ENCODE assay signal across 9 cellular contexts in the genomic region with DNA sequence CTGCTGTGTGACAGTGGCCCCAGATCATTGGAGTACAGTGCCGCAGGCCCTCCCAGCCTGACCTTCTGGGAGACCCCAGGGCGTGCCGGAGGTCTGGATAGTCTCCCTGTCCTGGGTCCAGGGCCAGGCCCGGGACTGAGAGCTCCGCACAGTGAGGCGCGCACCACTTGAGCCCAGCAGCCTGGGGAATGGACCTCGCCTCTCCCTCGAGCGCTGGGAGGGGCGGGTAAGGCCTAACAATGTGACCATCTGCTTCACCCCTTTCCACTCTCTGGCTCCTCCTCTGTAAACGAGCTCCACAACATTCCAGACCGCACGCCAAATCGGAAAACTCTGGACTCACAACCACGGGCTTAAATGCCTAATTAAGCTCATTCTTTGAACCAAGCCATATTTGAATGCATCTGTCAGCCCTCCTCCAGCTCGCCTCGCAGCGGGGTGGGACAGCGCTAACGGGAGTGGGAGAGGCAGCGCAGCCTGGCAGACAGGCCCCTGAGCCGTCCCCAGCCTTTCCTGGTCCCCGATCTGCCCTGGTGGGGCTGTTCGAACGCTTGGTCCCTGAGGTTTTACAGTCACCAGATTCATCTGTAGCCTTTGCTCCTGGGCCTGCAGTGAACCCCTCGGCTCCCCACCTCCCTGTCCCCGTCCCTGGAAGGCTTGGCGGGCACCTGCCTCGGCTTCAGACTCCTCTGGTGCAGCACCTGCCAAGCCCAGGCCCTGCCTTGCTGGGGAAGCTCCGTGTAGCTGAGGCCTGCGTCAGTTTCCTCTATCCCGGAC.
A peak's percentile ranks its signal among the peaks of the same experiment; 100 is the strongest.
DNase-seq lines count a peak whose midpoint lies in the region; ATAC-seq lines count a peak whose summit lies in the region.
"Had no signal": no experiment of that assay in that cellular context is flagged by ENCODE, and none has a peak within 500 bp of the region (broad histone marks: within the 10 kb centered on the region; RNA-seq: fewer than 3 reads in every experiment).

No MANE protein-coding gene starts in this region.

- no peaks in the 10 kb centered on the region for H3K36me3 ChIP-seq in mesodermal cell (ENCODE audit: control insufficient read depth, insufficient read depth, low read length)

- DNase-seq in Ammon's horn (ENCODE audit: low spot score) (peak; percentile 60), NCI-H1436 treated with DMSO at 0.1 percent for 48 hours (lab: John Stamatoyannopoulos, UW) (peak; percentile 44), anterior cingulate cortex (lab: John Stamatoyannopoulos, UW) (peak in 44 of 58 donors; percentile 11 to 79 (median 40)), SW480 (ENCODE audit: low spot score) (no peak), cortex of kidney (lab: John Stamatoyannopoulos, UW) (no peak)
- DNase-seq in NK-92 treated with Interleukin-12 subunit alpha and Interleukin-12 subunit beta, amount 100 ng/mL, for 24 hours (lab: John Stamatoyannopoulos, UW): no peak
- DNase-seq: activated CD8-positive, alpha-beta T cell treated with anti-CD3 and anti-CD28 coated beads, Interleukin-2, amount 10 ng/mL, durations not matched to agents 7 days and 5 days had no signal

- 49 to 58% methylated on average over 25 to 26 of the region's 33 CpGs for WGBS in mesodermal cell (ENCODE audit: insufficient coverage in 2 of 2), 2 experiments

- H3K4me1 ChIP-seq in mesodermal cell (ENCODE audit: control insufficient read depth, insufficient read depth, low read length, poor library complexity, severe bottlenecking): peaks cover 8% of the 10 kb centered on the region

- ATAC-seq in GM18519 (IDR thresholded peaks at IDR 0.05; ENCODE audit: low FRiP score, unreplicated experiment): no peak
- ATAC-seq: activated CD8-positive, alpha-beta T cell treated with anti-CD3 and anti-CD28 coated beads, Interleukin-2, amount 10 ng/mL, durations not matched to agents 7 days and 5 days had no signal

- no peaks in the 10 kb centered on the region for H3K9me3 ChIP-seq in mesodermal cell (ENCODE audit: control insufficient read depth, low read length)

- H3K27ac ChIP-seq in mesodermal cell (ENCODE audit: low read depth, low read length, severe bottlenecking): peak overlapping the region; percentile 5

- no peak overlapping the region for H3K4me3 ChIP-seq in mesodermal cell (ENCODE audit: extremely low read depth, insufficient read depth, low read length, poor library complexity, severe bottlenecking)

Comparison
In these comparisons a context has a peak if more than half of its experiments do, and no peak if none do; other contexts are left out.
1. DNase-seq: peak in Ammon's horn (single experiment), NCI-H1436 treated with DMSO at 0.1 percent for 48 hours (single experiment) and anterior cingulate cortex (44 of 58); none in NK-92 treated with Interleukin-12 subunit alpha and Interleukin-12 subunit beta, amount 100 ng/mL, for 24 hours (single experiment), SW480 (single experiment) and cortex of kidney (single experiment).